Comparison of ENCODE assay signal across 1 cellular context in genomic region chr6:139374357-139375238, GRCh38.
TF ChIP-seq lines count a peak whose summit lies in the region.

Gene CITED2, minus strand, starts transcription at chr6:139374648. Its CDS starts 704 bp downstream, at chr6:139373944.

TF ChIP-seq in HepG2, 621 proteins besides CTCF, POLR2A, EP300 and RAD21 (continued from another document and continues in another):
- no peak for TF ChIP-seq NCOA1 (CRISPR knock-in tag; IDR thresholded peaks at IDR 0.05)
- peak; percentile 92 for TF ChIP-seq AFF4 (CRISPR knock-in tag; IDR thresholded peaks at IDR 0.05)
- TF ChIP-seq ELF4 (CRISPR knock-in tag; IDR thresholded peaks at IDR 0.05; ENCODE audit: borderline replicate concordance) = peak; percentile 86; the same call in 1 of the 2 replicates
- TF ChIP-seq MAX (IDR thresholded peaks at IDR 0.05) = peak; percentile 94
- no peak for TF ChIP-seq ZNF577 (CRISPR knock-in tag; IDR thresholded peaks at IDR 0.05; ENCODE audit: borderline replicate concordance, low read depth)
- TF ChIP-seq TBP (CRISPR knock-in tag; IDR thresholded peaks at IDR 0.05) = no peak
- peak; percentile 89; the same call in 1 of the 2 replicates for TF ChIP-seq MTF1 (CRISPR knock-in tag; IDR thresholded peaks at IDR 0.05)
- peak; percentile 64; the same call in 1 of the 2 replicates for TF ChIP-seq ZNF251 (CRISPR knock-in tag; IDR thresholded peaks at IDR 0.05)
- peak; percentile 92 for TF ChIP-seq ATF7-NPFF (CRISPR knock-in tag; IDR thresholded peaks at IDR 0.05; ENCODE audit: low read depth)
- TF ChIP-seq CREM (IDR thresholded peaks at IDR 0.05) = peak; percentile 50; the same call in 1 of the 2 replicates
- no peak for TF ChIP-seq CREM (CRISPR knock-in tag; IDR thresholded peaks at IDR 0.05)
- 0 out of 2 replicates have a peak, but pooled peaks have one; percentile 24 for TF ChIP-seq ZNF34 (CRISPR knock-in tag; IDR thresholded peaks at IDR 0.05; ENCODE audit: borderline replicate concordance)
- peak; percentile 20; the same call in 1 of the 2 replicates for TF ChIP-seq ZBTB39 (CRISPR knock-in tag; IDR thresholded peaks at IDR 0.05)
- no peak; the same call in 1 of the 2 replicates for TF ChIP-seq ZNF432 (CRISPR knock-in tag; IDR thresholded peaks at IDR 0.05; ENCODE audit: borderline replicate concordance)
- TF ChIP-seq ZFP82 (CRISPR knock-in tag; IDR thresholded peaks at IDR 0.05; ENCODE audit: borderline replicate concordance) = peak; percentile 88; the same call in 1 of the 2 replicates
- TF ChIP-seq TARDBP (CRISPR knock-in tag; IDR thresholded peaks at IDR 0.05) = peak; percentile 96
- TF ChIP-seq AKAP8 (CRISPR knock-in tag; IDR thresholded peaks at IDR 0.05) = no peak
- no peak; the same call in 1 of the 2 replicates for TF ChIP-seq KDM1A (CRISPR knock-in tag; IDR thresholded peaks at IDR 0.05)
- peak; percentile 90 for TF ChIP-seq MED1 (CRISPR knock-in tag; IDR thresholded peaks at IDR 0.05)
- TF ChIP-seq SP4 (CRISPR knock-in tag; IDR thresholded peaks at IDR 0.05) = peak; percentile 90
- TF ChIP-seq ETV5 (CRISPR knock-in tag; IDR thresholded peaks at IDR 0.05; ENCODE audit: borderline replicate concordance) = peak; percentile 72
- TF ChIP-seq ZNF138 (CRISPR knock-in tag; IDR thresholded peaks at IDR 0.05; ENCODE audit: low read depth) = peak; percentile 92
- TF ChIP-seq TEAD2 (CRISPR knock-in tag; IDR thresholded peaks at IDR 0.05) = 0 out of 2 replicates have a peak, but pooled peaks have one; percentile 50
- peak; percentile 93 for TF ChIP-seq CBFB (CRISPR knock-in tag; IDR thresholded peaks at IDR 0.05)
- TF ChIP-seq ONECUT2 (CRISPR knock-in tag; IDR thresholded peaks at IDR 0.05) = no peak; the same call in 1 of the 2 replicates
- TF ChIP-seq, protein P1, sequence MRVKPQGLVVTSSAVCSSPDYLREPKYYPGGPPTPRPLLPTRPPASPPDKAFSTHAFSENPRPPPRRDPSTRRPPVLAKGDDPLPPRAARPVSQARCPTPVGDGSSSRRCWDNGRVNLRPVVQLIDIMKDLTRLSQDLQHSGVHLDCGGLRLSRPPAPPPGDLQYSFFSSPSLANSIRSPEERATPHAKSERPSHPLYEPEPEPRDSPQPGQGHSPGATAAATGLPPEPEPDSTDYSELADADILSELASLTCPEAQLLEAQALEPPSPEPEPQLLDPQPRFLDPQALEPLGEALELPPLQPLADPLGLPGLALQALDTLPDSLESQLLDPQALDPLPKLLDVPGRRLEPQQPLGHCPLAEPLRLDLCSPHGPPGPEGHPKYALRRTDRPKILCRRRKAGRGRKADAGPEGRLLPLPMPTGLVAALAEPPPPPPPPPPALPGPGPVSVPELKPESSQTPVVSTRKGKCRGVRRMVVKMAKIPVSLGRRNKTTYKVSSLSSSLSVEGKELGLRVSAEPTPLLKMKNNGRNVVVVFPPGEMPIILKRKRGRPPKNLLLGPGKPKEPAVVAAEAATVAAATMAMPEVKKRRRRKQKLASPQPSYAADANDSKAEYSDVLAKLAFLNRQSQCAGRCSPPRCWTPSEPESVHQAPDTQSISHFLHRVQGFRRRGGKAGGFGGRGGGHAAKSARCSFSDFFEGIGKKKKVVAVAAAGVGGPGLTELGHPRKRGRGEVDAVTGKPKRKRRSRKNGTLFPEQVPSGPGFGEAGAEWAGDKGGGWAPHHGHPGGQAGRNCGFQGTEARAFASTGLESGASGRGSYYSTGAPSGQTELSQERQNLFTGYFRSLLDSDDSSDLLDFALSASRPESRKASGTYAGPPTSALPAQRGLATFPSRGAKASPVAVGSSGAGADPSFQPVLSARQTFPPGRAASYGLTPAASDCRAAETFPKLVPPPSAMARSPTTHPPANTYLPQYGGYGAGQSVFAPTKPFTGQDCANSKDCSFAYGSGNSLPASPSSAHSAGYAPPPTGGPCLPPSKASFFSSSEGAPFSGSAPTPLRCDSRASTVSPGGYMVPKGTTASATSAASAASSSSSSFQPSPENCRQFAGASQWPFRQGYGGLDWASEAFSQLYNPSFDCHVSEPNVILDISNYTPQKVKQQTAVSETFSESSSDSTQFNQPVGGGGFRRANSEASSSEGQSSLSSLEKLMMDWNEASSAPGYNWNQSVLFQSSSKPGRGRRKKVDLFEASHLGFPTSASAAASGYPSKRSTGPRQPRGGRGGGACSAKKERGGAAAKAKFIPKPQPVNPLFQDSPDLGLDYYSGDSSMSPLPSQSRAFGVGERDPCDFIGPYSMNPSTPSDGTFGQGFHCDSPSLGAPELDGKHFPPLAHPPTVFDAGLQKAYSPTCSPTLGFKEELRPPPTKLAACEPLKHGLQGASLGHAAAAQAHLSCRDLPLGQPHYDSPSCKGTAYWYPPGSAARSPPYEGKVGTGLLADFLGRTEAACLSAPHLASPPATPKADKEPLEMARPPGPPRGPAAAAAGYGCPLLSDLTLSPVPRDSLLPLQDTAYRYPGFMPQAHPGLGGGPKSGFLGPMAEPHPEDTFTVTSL (CRISPR knock-in tag; IDR thresholded peaks at IDR 0.05; ENCODE audit: borderline replicate concordance) = peak; percentile 77
- no peak for TF ChIP-seq RAD51 (IDR thresholded peaks at IDR 0.05; ENCODE audit: borderline replicate concordance)
- no peak; the same call in 1 of the 2 replicates for TF ChIP-seq EED (CRISPR knock-in tag; IDR thresholded peaks at IDR 0.05)
- TF ChIP-seq, protein P2, sequence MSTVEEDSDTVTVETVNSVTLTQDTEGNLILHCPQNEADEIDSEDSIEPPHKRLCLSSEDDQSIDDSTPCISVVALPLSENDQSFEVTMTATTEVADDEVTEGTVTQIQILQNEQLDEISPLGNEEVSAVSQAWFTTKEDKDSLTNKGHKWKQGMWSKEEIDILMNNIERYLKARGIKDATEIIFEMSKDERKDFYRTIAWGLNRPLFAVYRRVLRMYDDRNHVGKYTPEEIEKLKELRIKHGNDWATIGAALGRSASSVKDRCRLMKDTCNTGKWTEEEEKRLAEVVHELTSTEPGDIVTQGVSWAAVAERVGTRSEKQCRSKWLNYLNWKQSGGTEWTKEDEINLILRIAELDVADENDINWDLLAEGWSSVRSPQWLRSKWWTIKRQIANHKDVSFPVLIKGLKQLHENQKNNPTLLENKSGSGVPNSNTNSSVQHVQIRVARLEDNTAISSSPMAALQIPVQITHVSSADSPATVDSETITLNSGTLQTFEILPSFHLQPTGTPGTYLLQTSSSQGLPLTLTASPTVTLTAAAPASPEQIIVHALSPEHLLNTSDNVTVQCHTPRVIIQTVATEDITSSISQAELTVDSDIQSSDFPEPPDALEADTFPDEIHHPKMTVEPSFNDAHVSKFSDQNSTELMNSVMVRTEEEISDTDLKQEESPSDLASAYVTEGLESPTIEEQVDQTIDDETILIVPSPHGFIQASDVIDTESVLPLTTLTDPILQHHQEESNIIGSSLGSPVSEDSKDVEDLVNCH (CRISPR knock-in tag; IDR thresholded peaks at IDR 0.05) = peak; percentile 23; the same call in 1 of the 2 replicates
- TF ChIP-seq ZNF12 (CRISPR knock-in tag; IDR thresholded peaks at IDR 0.05) = peak; percentile 88
- TF ChIP-seq SMC3 (IDR thresholded peaks at IDR 0.05; ENCODE audit: low read length) = peak; percentile 4; the same call in 1 of the 2 replicates
- TF ChIP-seq BATF2 (CRISPR knock-in tag; IDR thresholded peaks at IDR 0.05) = peak; percentile 96
- TF ChIP-seq, protein P3, sequence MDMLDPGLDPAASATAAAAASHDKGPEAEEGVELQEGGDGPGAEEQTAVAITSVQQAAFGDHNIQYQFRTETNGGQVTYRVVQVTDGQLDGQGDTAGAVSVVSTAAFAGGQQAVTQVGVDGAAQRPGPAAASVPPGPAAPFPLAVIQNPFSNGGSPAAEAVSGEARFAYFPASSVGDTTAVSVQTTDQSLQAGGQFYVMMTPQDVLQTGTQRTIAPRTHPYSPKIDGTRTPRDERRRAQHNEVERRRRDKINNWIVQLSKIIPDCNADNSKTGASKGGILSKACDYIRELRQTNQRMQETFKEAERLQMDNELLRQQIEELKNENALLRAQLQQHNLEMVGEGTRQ (IDR thresholded peaks at IDR 0.05; ENCODE audit: low read depth, low read length) = no peak
- TF ChIP-seq, protein P3 (CRISPR knock-in tag; IDR thresholded peaks at IDR 0.05; ENCODE audit: borderline replicate concordance) = no peak
- TF ChIP-seq ZKSCAN1 (IDR thresholded peaks at IDR 0.05; ENCODE audit: low read length) = no peak
- TF ChIP-seq ZNF274 (CRISPR knock-in tag; IDR thresholded peaks at IDR 0.05) = no peak; the same call in 1 of the 2 replicates
- peak; percentile 93; the same call in 1 of the 2 replicates for TF ChIP-seq PRMT3 (CRISPR knock-in tag; IDR thresholded peaks at IDR 0.05; ENCODE audit: borderline replicate concordance, low read depth)
- TF ChIP-seq, protein P4, sequence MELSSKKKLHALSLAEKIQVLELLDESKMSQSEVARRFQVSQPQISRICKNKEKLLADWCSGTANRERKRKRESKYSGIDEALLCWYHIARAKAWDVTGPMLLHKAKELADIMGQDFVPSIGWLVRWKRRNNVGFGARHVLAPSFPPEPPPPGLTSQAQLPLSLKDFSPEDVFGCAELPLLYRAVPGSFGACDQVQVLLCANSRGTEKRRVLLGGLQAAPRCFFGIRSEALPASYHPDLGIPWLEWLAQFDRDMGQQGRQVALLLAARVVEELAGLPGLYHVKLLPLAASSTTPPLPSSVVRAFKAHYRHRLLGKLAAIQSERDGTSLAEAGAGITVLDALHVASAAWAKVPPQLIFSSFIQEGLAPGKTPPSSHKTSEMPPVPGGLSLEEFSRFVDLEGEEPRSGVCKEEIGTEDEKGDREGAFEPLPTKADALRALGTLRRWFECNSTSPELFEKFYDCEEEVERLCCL (CRISPR knock-in tag; IDR thresholded peaks at IDR 0.05; ENCODE audit: borderline replicate concordance) = no peak
- TF ChIP-seq ZNF205 (CRISPR knock-in tag; IDR thresholded peaks at IDR 0.05) = peak; percentile 95
- TF ChIP-seq FOXP1 (IDR thresholded peaks at IDR 0.05) = no peak
- peak; percentile 69 for TF ChIP-seq FOXP1 (CRISPR knock-in tag; IDR thresholded peaks at IDR 0.05)
- TF ChIP-seq ZFP1 (CRISPR knock-in tag; IDR thresholded peaks at IDR 0.05) = peak; percentile 84; the same call in 1 of the 2 replicates
- TF ChIP-seq ZBTB20 (CRISPR knock-in tag; IDR thresholded peaks at IDR 0.05; ENCODE audit: borderline replicate concordance, low read depth) = peak; percentile 87; the same call in 1 of the 2 replicates
- no peak; the same call in 1 of the 2 replicates for TF ChIP-seq ZNF775 (CRISPR knock-in tag; IDR thresholded peaks at IDR 0.05; ENCODE audit: borderline replicate concordance)
- TF ChIP-seq ZNF570 (CRISPR knock-in tag; IDR thresholded peaks at IDR 0.05; ENCODE audit: borderline replicate concordance) = no peak
- peak; percentile 89; the same call in 1 of the 2 replicates for TF ChIP-seq KLF9 (CRISPR knock-in tag; IDR thresholded peaks at IDR 0.05; ENCODE audit: low read depth)
- peak; percentile 60; the same call in 1 of the 2 replicates for TF ChIP-seq ZNF143 (CRISPR knock-in tag; IDR thresholded peaks at IDR 0.05)
- TF ChIP-seq ZNF350 (CRISPR knock-in tag; IDR thresholded peaks at IDR 0.05; ENCODE audit: borderline replicate concordance, low read depth) = peak; percentile 95
- TF ChIP-seq ZNF326 (CRISPR knock-in tag; IDR thresholded peaks at IDR 0.05; ENCODE audit: borderline replicate concordance) = no peak
- TF ChIP-seq DMAP1 (CRISPR knock-in tag; IDR thresholded peaks at IDR 0.05) = peak; percentile 67
